Comparison of ENCODE assay signal across 18 cellular contexts in the genomic region with DNA sequence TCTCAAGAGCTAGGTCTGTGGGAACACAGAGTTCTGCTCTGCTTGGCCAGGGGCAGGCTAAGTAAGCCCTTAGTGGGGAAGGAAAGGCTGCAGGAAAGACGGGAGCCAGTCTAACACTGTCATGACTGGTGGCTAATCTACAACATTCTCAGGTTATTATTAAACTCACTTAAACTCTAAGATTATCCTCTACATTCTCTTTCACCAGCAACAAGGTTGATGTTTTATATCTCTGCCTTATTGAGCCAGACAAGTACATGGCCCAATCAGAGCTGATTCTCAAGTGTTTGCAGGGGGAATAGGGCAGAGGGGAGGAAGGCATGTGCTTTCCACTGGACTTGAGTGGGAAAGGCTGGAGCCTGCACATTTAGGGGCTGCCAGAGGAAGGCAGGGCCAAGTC. TPM values are rescaled to one million over a fixed set of nuclear protein-coding genes. Genes with fewer than 3 reads are reported as not detected.
DNase-seq lines count a peak whose midpoint lies in the region; ATAC-seq and TF ChIP-seq lines count a peak whose summit lies in the region.
"Had no signal": no experiment of that assay in that cellular context is flagged by ENCODE, and none has a peak within 500 bp of the region (broad histone marks: within the 10 kb centered on the region; RNA-seq: fewer than 3 reads in every experiment).

No MANE protein-coding gene starts in this region.

- ATAC-seq in Right ventricle myocardium superior (ENCODE audit: poor library complexity) (peak; percentile 75), GM19023 (IDR thresholded peaks at IDR 0.05; ENCODE audit: unreplicated experiment) (peak; percentile 20), heart left ventricle (peak in 3 of 4 donors; percentile 60 to 82 (median 62))
- ATAC-seq: CD8-positive, alpha-beta T cell; GM12878 had no signal

- no peak overlapping the region for H3K4me3 Mint-ChIP-seq in activated T-helper 2 cell treated with anti-CD3 and anti-CD28 coated beads, Interferon-gamma antibody, Interleukin-2, Interleukin-4, amounts not matched to agents 10 μg/mL and 5 μg/mL and 100 μg/mL, durations not matched to agents 14 hours and 24 hours and 36 hours (ENCODE audit: low read depth)
- H3K4me3 Mint-ChIP-seq: CD8-positive, alpha-beta T cell had no signal

- intact Hi-C loops in Right ventricle myocardium superior (cut with DNase I), result no loop called here
- intact Hi-C loops in cardiac septum (cut with DNase I), result no loop called here
- intact Hi-C loops in heart left ventricle (cut with DNase I), result no loop called here
- intact Hi-C loops in activated T-helper 2 cell treated with anti-CD3 and anti-CD28 coated beads, Interferon-gamma antibody, Interleukin-2, Interleukin-4, amounts not matched to agents 10 μg/mL and 5 μg/mL and 100 μg/mL, durations not matched to agents 14 hours and 24 hours and 36 hours (cut with micrococcal nuclease), result no loop called here

- no peaks in the 10 kb centered on the region for H3K36me3 ChIP-seq in heart left ventricle
- H3K36me3 ChIP-seq: BLaER1 had no signal

- H3K9me3 ChIP-seq in heart left ventricle, result no peaks in the 10 kb centered on the region
- H3K9me3 ChIP-seq: BLaER1 had no signal

- peak overlapping the region in 1 of 12 donors; percentile 46 for H3K27ac ChIP-seq in heart left ventricle
- H3K27ac ChIP-seq: BLaER1 had no signal

- H3K4me3 ChIP-seq in heart left ventricle, result no peak overlapping the region
- H3K4me3 ChIP-seq: BLaER1, GM12878 had no signal

- peaks cover 4% of the 10 kb centered on the region for H3K9me3 Mint-ChIP-seq in activated T-helper 2 cell treated with anti-CD3 and anti-CD28 coated beads, Interferon-gamma antibody, Interleukin-2, Interleukin-4, amounts not matched to agents 10 μg/mL and 5 μg/mL and 100 μg/mL, durations not matched to agents 14 hours and 24 hours and 36 hours
- H3K9me3 Mint-ChIP-seq: CD8-positive, alpha-beta T cell had no signal

- no peak for DNase-seq in Right ventricle myocardium superior
- no peak for DNase-seq in cardiac septum (ENCODE audit: low spot score)
- DNase-seq in heart left ventricle, result no peak
- DNase-seq in HCEC 1CT, result no peak
- DNase-seq in activated CD4-positive, alpha-beta T cell treated with anti-CD3 and anti-CD28 coated beads for 1 hour, result no peak
- no peak for DNase-seq in activated T-helper 2 cell treated with anti-CD3 and anti-CD28 coated beads, Interferon-gamma antibody, Interleukin-2, Interleukin-4, amounts not matched to agents 10 μg/mL and 5 μg/mL and 100 μg/mL, durations not matched to agents 14 hours and 24 hours and 36 hours (ENCODE audit: low spot score)
- DNase-seq: 8988T; Calu3; CD8-positive, alpha-beta T cell; DMS 273 treated with DMSO at 0.1 percent for 48 hours; DMS53; DND-41; EL; GOT3; H7 had no signal

- no peaks in the 10 kb centered on the region for H3K27me3 ChIP-seq in heart left ventricle
- H3K27me3 ChIP-seq: BLaER1 had no signal

- H3K27me3 Mint-ChIP-seq in activated T-helper 2 cell treated with anti-CD3 and anti-CD28 coated beads, Interferon-gamma antibody, Interleukin-2, Interleukin-4, amounts not matched to agents 10 μg/mL and 5 μg/mL and 100 μg/mL, durations not matched to agents 14 hours and 24 hours and 36 hours (ENCODE audit: low read depth), result peaks cover 25% of the 10 kb centered on the region

- no peaks in the 10 kb centered on the region for H3K36me3 Mint-ChIP-seq in activated T-helper 2 cell treated with anti-CD3 and anti-CD28 coated beads, Interferon-gamma antibody, Interleukin-2, Interleukin-4, amounts not matched to agents 10 μg/mL and 5 μg/mL and 100 μg/mL, durations not matched to agents 14 hours and 24 hours and 36 hours (ENCODE audit: low read depth)
- H3K36me3 Mint-ChIP-seq: CD8-positive, alpha-beta T cell had no signal

- no peak overlapping the region for H3K27ac Mint-ChIP-seq in activated T-helper 2 cell treated with anti-CD3 and anti-CD28 coated beads, Interferon-gamma antibody, Interleukin-2, Interleukin-4, amounts not matched to agents 10 μg/mL and 5 μg/mL and 100 μg/mL, durations not matched to agents 14 hours and 24 hours and 36 hours
- H3K27ac Mint-ChIP-seq: CD8-positive, alpha-beta T cell had no signal

- no peak for TF ChIP-seq POLR2A in heart left ventricle (IDR thresholded peaks at IDR 0.05)

- H3K4me1 ChIP-seq in heart left ventricle, result peaks cover 0 to 10% (median 0%) of the 10 kb centered on the region in 12 donors
- H3K4me1 ChIP-seq: BLaER1 had no signal

- WGBS in heart left ventricle, 4 donors, result 27 to 39% (median 30%) methylated on average over 1 of the region's 1 CpG

- H3K4me1 Mint-ChIP-seq in activated T-helper 2 cell treated with anti-CD3 and anti-CD28 coated beads, Interferon-gamma antibody, Interleukin-2, Interleukin-4, amounts not matched to agents 10 μg/mL and 5 μg/mL and 100 μg/mL, durations not matched to agents 14 hours and 24 hours and 36 hours (ENCODE audit: low read depth), result peaks cover under 1% of the 10 kb centered on the region

- no peak for TF ChIP-seq CTCF in heart left ventricle (IDR thresholded peaks at IDR 0.05)

RNA-seq across cellular contexts. Expression of gene FAM241A, which starts 50.9 kb away (rescaled TPM):
- total RNA-seq in Right ventricle myocardium superior (7.4 TPM), cardiac septum (6.7 TPM), heart left ventricle (10 to 100 TPM in 1 of 9 donors, 1 to 10 TPM in 8; 5.4 to 10.3 (median 8.5) TPM)
- 1 to 10 TPM; 5.3 to 5.8 TPM for polyA plus RNA-seq in heart left ventricle
- 5.5 and 5.6 TPM in 2 replicates for total RNA-seq in activated T-helper 2 cell treated with anti-CD3 and anti-CD28 coated beads, Interferon-gamma antibody, Interleukin-2, Interleukin-4, amounts not matched to agents 10 μg/mL and 5 μg/mL and 100 μg/mL, durations not matched to agents 14 hours and 24 hours and 36 hours

Comparison
In these comparisons a context has a peak if more than half of its experiments do, and no peak if none do; other contexts are left out.
1. ATAC-seq: peak in every context shown above with its lines; median percentile 75 in Right ventricle myocardium superior; 62 in heart left ventricle; 20 in GM19023.